ENCODE assay signal across 8 cellular contexts in the genomic region with DNA sequence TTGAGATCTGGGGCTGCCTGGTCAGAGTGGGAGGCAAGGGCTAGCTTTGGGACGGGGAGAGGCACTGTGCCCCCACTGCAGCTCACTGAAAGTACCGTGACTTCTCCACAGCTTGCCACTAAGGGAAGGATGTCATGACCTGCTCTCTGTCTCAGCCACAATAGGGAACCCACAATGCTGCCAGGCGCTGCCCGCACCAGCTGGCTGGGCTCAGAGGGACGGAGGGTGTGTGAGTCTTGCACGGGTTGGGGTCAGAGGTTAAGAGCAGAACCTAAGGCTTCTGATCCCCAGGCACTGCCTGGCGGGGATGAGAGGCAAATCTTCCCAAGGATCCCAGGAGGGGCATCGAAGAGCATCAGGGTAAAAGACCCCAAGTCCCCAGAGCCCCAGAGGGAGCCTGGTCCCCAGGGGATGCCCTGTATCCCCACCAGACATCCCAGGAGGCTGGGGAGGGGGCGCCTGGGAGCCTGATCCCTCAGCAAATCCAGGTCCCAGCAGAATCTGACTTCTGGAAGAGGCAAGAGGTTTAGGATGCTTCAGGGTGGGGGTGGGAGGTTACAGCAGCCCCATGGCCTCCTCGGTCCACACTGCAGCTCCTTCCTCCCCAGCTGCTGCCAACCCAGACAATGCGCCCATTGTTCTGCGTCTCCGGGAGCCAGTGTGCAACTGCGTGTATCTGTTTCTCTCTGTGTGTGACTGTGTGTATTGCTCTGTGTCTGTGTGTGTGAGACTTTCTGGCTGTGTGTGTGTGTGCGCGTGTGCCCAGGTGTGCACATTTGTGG. TPM values are rescaled to one million over a fixed set of nuclear protein-coding genes. Genes with fewer than 3 reads are reported as not detected.
DNase-seq lines count a peak whose midpoint lies in the region; ATAC-seq and TF ChIP-seq lines count a peak whose summit lies in the region.

No MANE protein-coding gene starts in this region.

- no peaks in the 10 kb centered on the region for H3K27me3 ChIP-seq in testis

- 55 to 74% methylated on average over 14 to 16 of the region's 16 CpGs for WGBS in testis, 2 donors

- H3K4me3 Mint-ChIP-seq in activated CD8-positive, alpha-beta memory T cell treated with anti-CD3 and anti-CD28 coated beads, Interleukin-2, amount 10 ng/mL, durations not matched to agents 7 days and 5 days = no peak overlapping the region
- H3K4me3 Mint-ChIP-seq in WTC11 = no peak overlapping the region

- DNase-seq in activated CD8-positive, alpha-beta memory T cell treated with anti-CD3 and anti-CD28 coated beads, Interleukin-2, amount 10 ng/mL, durations not matched to agents 7 days and 5 days = peak; percentile 66
- no peak for DNase-seq in activated CD8-positive, alpha-beta memory T cell treated with anti-CD3 and anti-CD28 coated beads for 24 hours
- DNase-seq in WTC11 (ENCODE audit: low spot score) (no peak), inferior parietal cortex (ENCODE audit: extremely low spot score) (peak; percentile 83), testis (peak; percentile 74), DMS 273 treated with DMSO at 0.1 percent for 48 hours (lab: John Stamatoyannopoulos, UW) (no peak), glomerular visceral epithelial cell (ENCODE audit: extremely low spot score) (no peak), NCI-H1048 (lab: John Stamatoyannopoulos, UW) (no peak)

- peak overlapping the region; percentile 3 for H3K27ac Mint-ChIP-seq in activated CD8-positive, alpha-beta memory T cell treated with anti-CD3 and anti-CD28 coated beads, Interleukin-2, amount 10 ng/mL, durations not matched to agents 7 days and 5 days
- H3K27ac Mint-ChIP-seq in WTC11 = peak overlapping the region; percentile 34; the same call in 1 of the 2 replicates

- no peak for TF ChIP-seq POLR2A in testis (IDR thresholded peaks at IDR 0.05)

- H3K4me3 ChIP-seq in testis = no peak overlapping the region

- H3K27ac ChIP-seq in testis = no peak overlapping the region

- no peaks in the 10 kb centered on the region for H3K9me3 Mint-ChIP-seq in activated CD8-positive, alpha-beta memory T cell treated with anti-CD3 and anti-CD28 coated beads, Interleukin-2, amount 10 ng/mL, durations not matched to agents 7 days and 5 days (ENCODE audit: low read depth)
- no peaks in the 10 kb centered on the region for H3K9me3 Mint-ChIP-seq in WTC11

- CTCF ChIA-PET in activated CD8-positive, alpha-beta memory T cell treated with anti-CD3 and anti-CD28 coated beads, Interleukin-2, amount 10 ng/mL, durations not matched to agents 7 days and 5 days (lab: Charles Lee) = interaction anchor here (0.7 to 4.6 kb wide), 5 partner anchors 13 to 122 kb away, joined by 3 to 27 read pairs (median 3); partner anchors contain the start of gene BSDC1
- CTCF ChIA-PET in WTC11 (lab: Charles Lee) = interaction anchor here (0.6 to 2.4 kb wide), 3 partner anchors 13 to 929 kb away, joined by 3 to 17 read pairs (median 4); no protein-coding TSS in a partner anchor

- H3K27me3 Mint-ChIP-seq in activated CD8-positive, alpha-beta memory T cell treated with anti-CD3 and anti-CD28 coated beads, Interleukin-2, amount 10 ng/mL, durations not matched to agents 7 days and 5 days = no peaks in the 10 kb centered on the region
- peaks cover 16% of the 10 kb centered on the region for H3K27me3 Mint-ChIP-seq in WTC11 (ENCODE audit: low read depth)

- H3K4me1 ChIP-seq in testis = peaks cover 52% of the 10 kb centered on the region

- POLR2A ChIA-PET in WTC11 (lab: Charles Lee) = interaction anchor here (0.6 to 2.8 kb wide), 2 partner anchors 90 to 122 kb away, joined by 4 to 11 read pairs; no protein-coding TSS in a partner anchor

- no peaks in the 10 kb centered on the region for H3K36me3 ChIP-seq in testis (ENCODE audit: low read depth, missing control alignments)

- no peaks in the 10 kb centered on the region for H3K9me3 ChIP-seq in testis

- intact Hi-C loops in testis (cut with DNase I; ENCODE audit: low total_unique reads) = loop anchor here (10.0 kb wide), 1 partner anchor 93 kb away; the partner anchor contains the start of gene FAM167B

- ATAC-seq in activated CD8-positive, alpha-beta memory T cell treated with anti-CD3 and anti-CD28 coated beads, Interleukin-2, amount 10 ng/mL, durations not matched to agents 7 days and 5 days = no peak
- no peak for ATAC-seq in WTC11

- H3K36me3 Mint-ChIP-seq in activated CD8-positive, alpha-beta memory T cell treated with anti-CD3 and anti-CD28 coated beads, Interleukin-2, amount 10 ng/mL, durations not matched to agents 7 days and 5 days = peaks cover 4% of the 10 kb centered on the region
- peaks cover 14% of the 10 kb centered on the region for H3K36me3 Mint-ChIP-seq in WTC11

- H3K4me1 Mint-ChIP-seq in activated CD8-positive, alpha-beta memory T cell treated with anti-CD3 and anti-CD28 coated beads, Interleukin-2, amount 10 ng/mL, durations not matched to agents 7 days and 5 days = peaks cover 42% of the 10 kb centered on the region
- H3K4me1 Mint-ChIP-seq in WTC11 = peaks cover 37% of the 10 kb centered on the region

- TF ChIP-seq CTCF in WTC11 (IDR thresholded peaks at IDR 0.05) = no peak
- no peak for TF ChIP-seq CTCF in testis (IDR thresholded peaks at IDR 0.05)

TF ChIP-seq in WTC11, 78 proteins besides CTCF, POLR2A, EP300 and RAD21 (continues in another document):
- TF ChIP-seq USF1 (CRISPR knock-in tag; IDR thresholded peaks at IDR 0.05) (no peak), FOXJ3 (CRISPR knock-in tag; IDR thresholded peaks at IDR 0.05; ENCODE audit: borderline replicate concordance) (no peak), HMGA2 (CRISPR knock-in tag; IDR thresholded peaks at IDR 0.05) (no peak), NFATC4 (CRISPR knock-in tag; IDR thresholded peaks at IDR 0.05) (no peak), GABPB1 (CRISPR knock-in tag; IDR thresholded peaks at IDR 0.05) (no peak)
- TF ChIP-seq, protein P1, sequence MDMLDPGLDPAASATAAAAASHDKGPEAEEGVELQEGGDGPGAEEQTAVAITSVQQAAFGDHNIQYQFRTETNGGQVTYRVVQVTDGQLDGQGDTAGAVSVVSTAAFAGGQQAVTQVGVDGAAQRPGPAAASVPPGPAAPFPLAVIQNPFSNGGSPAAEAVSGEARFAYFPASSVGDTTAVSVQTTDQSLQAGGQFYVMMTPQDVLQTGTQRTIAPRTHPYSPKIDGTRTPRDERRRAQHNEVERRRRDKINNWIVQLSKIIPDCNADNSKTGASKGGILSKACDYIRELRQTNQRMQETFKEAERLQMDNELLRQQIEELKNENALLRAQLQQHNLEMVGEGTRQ (CRISPR knock-in tag; IDR thresholded peaks at IDR 0.05) = no peak

RNA-seq across cellular contexts. Expression of gene MARCKSL1, which starts 2.0 kb away (rescaled TPM):
- 10 to 100 TPM; 11.2 to 11.8 TPM for total RNA-seq in activated CD8-positive, alpha-beta memory T cell treated with anti-CD3 and anti-CD28 coated beads, Interleukin-2, amount 10 ng/mL, durations not matched to agents 7 days and 5 days
- total RNA-seq in WTC11 (2021) (442 to 450 TPM (median 443 TPM) in 3 replicates), testis (100 to 1,000 TPM; 288 to 312 TPM)
- 326 TPM for polyA plus RNA-seq in testis (ENCODE audit: insufficient read depth, low read depth, low replicate concordance)

RNA-seq across cellular contexts. Expression of gene FAM229A, which starts 24.2 kb away (rescaled TPM):
- 1 to 10 TPM; 4.1 to 5.4 TPM for total RNA-seq in activated CD8-positive, alpha-beta memory T cell treated with anti-CD3 and anti-CD28 coated beads, Interleukin-2, amount 10 ng/mL, durations not matched to agents 7 days and 5 days
- total RNA-seq in WTC11 (2021) (6.7 to 10.4 TPM (median 9.4 TPM) in 3 replicates), testis (100 to 1,000 TPM; 103 to 194 TPM)
- polyA plus RNA-seq in testis (ENCODE audit: insufficient read depth, low read depth, low replicate concordance) = 71.5 TPM

RNA-seq across cellular contexts. Expression of gene TSSK3, which starts 24.3 kb away (rescaled TPM):
- total RNA-seq in activated CD8-positive, alpha-beta memory T cell treated with anti-CD3 and anti-CD28 coated beads, Interleukin-2, amount 10 ng/mL, durations not matched to agents 7 days and 5 days = under 1 TPM; 0.70 TPM
- 1.2 to 2.9 TPM (median 1.7 TPM) in 3 replicates for total RNA-seq in WTC11 (2021)
- 10 to 100 TPM; 25.7 to 72.9 TPM for total RNA-seq in testis
- polyA plus RNA-seq in testis (ENCODE audit: insufficient read depth, low read depth, low replicate concordance) = 55.6 TPM

RNA-seq across cellular contexts. Expression of gene HDAC1, which starts 46.2 kb away (rescaled TPM):
- total RNA-seq in activated CD8-positive, alpha-beta memory T cell treated with anti-CD3 and anti-CD28 coated beads, Interleukin-2, amount 10 ng/mL, durations not matched to agents 7 days and 5 days = 100 to 1,000 TPM; 183 to 189 TPM
- total RNA-seq in WTC11 (2021) = 108 to 120 TPM (median 119 TPM) in 3 replicates
- 10 to 100 TPM; 83.1 to 99.2 TPM for total RNA-seq in testis
- 91.6 TPM for polyA plus RNA-seq in testis (ENCODE audit: insufficient read depth, low read depth, low replicate concordance)

RNA-seq across cellular contexts. Expression of gene BSDC1, which starts 56.2 kb away (rescaled TPM):
- 10 to 100 TPM; 39.8 to 43.3 TPM for total RNA-seq in activated CD8-positive, alpha-beta memory T cell treated with anti-CD3 and anti-CD28 coated beads, Interleukin-2, amount 10 ng/mL, durations not matched to agents 7 days and 5 days
- 42.4 to 44.3 TPM (median 43.6 TPM) in 3 replicates for total RNA-seq in WTC11 (2021)
- 100 to 1,000 TPM; 160 to 234 TPM for total RNA-seq in testis
- 130 TPM for polyA plus RNA-seq in testis (ENCODE audit: insufficient read depth, low read depth, low replicate concordance)

Comparison
In these comparisons a context has a peak if more than half of its experiments do, and no peak if none do; other contexts are left out.
1. DNase-seq: peak in activated CD8-positive, alpha-beta memory T cell treated with anti-CD3 and anti-CD28 coated beads, Interleukin-2, amount 10 ng/mL, durations not matched to agents 7 days and 5 days (single experiment), inferior parietal cortex (single experiment) and testis (single experiment); none in activated CD8-positive, alpha-beta memory T cell treated with anti-CD3 and anti-CD28 coated beads for 24 hours (single experiment), WTC11 (single experiment), DMS 273 treated with DMSO at 0.1 percent for 48 hours (single experiment), glomerular visceral epithelial cell (single experiment) and NCI-H1048 (single experiment).
2. RNA of gene MARCKSL1, which starts 2.0 kb away (total RNA-seq): 442 to 450 TPM in WTC11 and 288 to 312 TPM in testis; 11.2 to 11.8 TPM in activated CD8-positive, alpha-beta memory T cell treated with anti-CD3 and anti-CD28 coated beads, Interleukin-2, amount 10 ng/mL, durations not matched to agents 7 days and 5 days; every median in the first group is over 10 times any median in the second.